In the genomic region with DNA sequence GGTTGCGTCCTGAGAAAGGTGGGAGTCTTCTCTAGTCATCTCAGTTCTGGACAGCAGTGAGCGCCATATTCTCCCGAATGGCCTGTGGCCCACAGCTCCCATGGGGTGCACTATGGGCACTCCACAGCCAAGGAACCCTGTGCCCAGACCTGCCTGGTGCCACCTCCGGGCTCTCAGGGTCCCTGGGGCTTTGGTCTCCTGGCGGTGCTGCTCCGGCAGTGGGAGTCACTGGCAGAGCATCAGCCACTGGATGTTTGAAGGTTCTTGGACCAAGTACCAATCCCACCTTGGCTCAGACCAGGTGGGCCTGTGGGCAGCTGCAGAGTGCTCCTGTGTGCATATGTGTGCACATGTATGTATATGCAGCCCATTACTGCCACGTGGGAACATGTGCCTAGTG, we compare ENCODE assay signal across 20 cellular contexts.
"Had no signal": no experiment of that assay in that cellular context is flagged by ENCODE, and none has a peak within 500 bp of the region (broad histone marks: within the 10 kb centered on the region; RNA-seq: fewer than 3 reads in every experiment).

No MANE protein-coding gene starts in this region.

- H3K9me2 ChIP-seq: SK-N-SH had no signal

- ATAC-seq: HepG2 had no signal

- DNase-seq: IMR-90, Karpas-422, KG1, MM.1S, NCI-H1092 treated with DMSO at 0.1 percent for 48 hours, NCI-H1436, NCI-H187, NCI-H2029, NCI-H2081 treated with DMSO at 0.1 percent for 48 hours, NCI-H2171, NCI-H226, NCI-H446, NCI-H510A, NCI-H524 treated with DMSO at 0.1 percent for 48 hours, NCI-H69, NCI-H774, RPMI8226, SHP77, SK-N-SH had no signal

- H3K4me2 ChIP-seq: SK-N-SH had no signal

- H3K9ac ChIP-seq: SK-N-SH had no signal

- H3K9me3 ChIP-seq: SK-N-SH had no signal
